Comparison of ENCODE assay signal across 8 cellular contexts in genomic region chr1:47934243-47934805, GRCh38.
DNase-seq lines count a peak whose midpoint lies in the region; TF ChIP-seq lines count a peak whose summit lies in the region.
"Had no signal": no experiment of that assay in that cellular context is flagged by ENCODE, and none has a peak within 500 bp of the region (broad histone marks: within the 10 kb centered on the region; RNA-seq: fewer than 3 reads in every experiment).

No MANE protein-coding gene starts in this region.

- POLR2A ChIA-PET in OCI-LY7 (lab: Charles Lee) = no interaction called here

- H3K27ac ChIP-seq in uterus = peak overlapping the region in 1 of 2 donors; percentile 28
- no peak overlapping the region for H3K27ac ChIP-seq in OCI-LY7 (ENCODE audit: low read depth, low read length, poor library complexity, severe bottlenecking)

- H3K36me3 ChIP-seq in uterus = no peaks in the 10 kb centered on the region
- no peaks in the 10 kb centered on the region for H3K36me3 ChIP-seq in OCI-LY7 (ENCODE audit: insufficient read depth, low read length)

- no peaks in the 10 kb centered on the region for H3K9me2 ChIP-seq in OCI-LY7 (ENCODE audit: insufficient read depth, low read length)

- CTCF ChIA-PET in OCI-LY7 (lab: Charles Lee; ENCODE audit: unreplicated experiment) = no interaction called here

- TF ChIP-seq POLR2A in uterus (IDR thresholded peaks at IDR 0.05) = no peak

- H3K36me3 Mint-ChIP-seq in mesothelial cell of epicardium (no peaks in the 10 kb centered on the region), CD14-positive monocyte (no peaks in the 10 kb centered on the region)

- no peak overlapping the region for H2AFZ ChIP-seq in OCI-LY7 (ENCODE audit: low read length)

- intact Hi-C loops in uterus (cut with DNase I; ENCODE audit: low total_unique reads) (no loop called here), CD14-positive monocyte (cut with micrococcal nuclease) (no loop called here), OCI-LY7 (cut with micrococcal nuclease; ENCODE audit: unreplicated experiment) (no loop called here)

- H3K4me3 Mint-ChIP-seq in mesothelial cell of epicardium = no peak overlapping the region
- H3K4me3 Mint-ChIP-seq in CD14-positive monocyte = no peak overlapping the region

- H3K4me2 ChIP-seq in OCI-LY7 (ENCODE audit: low read length) = no peak overlapping the region

- BruUV-seq in OCI-LY7 (replicated peaks; lab: Mats Ljungman, UMichigan) = no TSS peak

- H3K9me3 Mint-ChIP-seq in mesothelial cell of epicardium (no peaks in the 10 kb centered on the region), CD14-positive monocyte (no peaks in the 10 kb centered on the region)

- TF ChIP-seq CTCF in mesothelial cell of epicardium (IDR thresholded peaks at IDR 0.05; ENCODE audit: unreplicated experiment) (no peak), uterus (IDR thresholded peaks at IDR 0.05) (no peak), CD14-positive monocyte (IDR thresholded peaks at IDR 0.05) (no peak), OCI-LY7 (conservative IDR thresholded peaks at IDR 0.05; ENCODE audit: low read length) (no peak)

- no peaks in the 10 kb centered on the region for H4K20me1 ChIP-seq in OCI-LY7 (ENCODE audit: insufficient read depth, low read length)

- H3K27me3 ChIP-seq in uterus = no peaks in the 10 kb centered on the region

- DNase-seq in NCI-H226 (peak; percentile 82), fibroblast of peridontal ligament (ENCODE audit: extremely low read depth) (peak; percentile 62), mesothelial cell of epicardium (ENCODE audit: low spot score in 2 of 2, unreplicated experiment in 2 of 2) (peak; percentile 47 to 80), uterus (peak; percentile 60 to 66), CD14-positive monocyte (ENCODE audit: low spot score) (no peak), NCI-H187 (lab: John Stamatoyannopoulos, UW) (no peak), OCI-LY7 (ENCODE audit: low spot score) (no peak)
- DNase-seq: NCI-H748 treated with DMSO at 0.1 percent for 48 hours had no signal

- no peaks in the 10 kb centered on the region for H3K79me2 ChIP-seq in OCI-LY7 (ENCODE audit: insufficient read depth, low read depth, low read length)

- H3K4me1 ChIP-seq in uterus (no peaks in the 10 kb centered on the region), OCI-LY7 (ENCODE audit: insufficient read depth, low read length, poor library complexity, severe bottlenecking) (no peaks in the 10 kb centered on the region)

- H3K4me1 Mint-ChIP-seq in mesothelial cell of epicardium (peaks cover 48% of the 10 kb centered on the region), CD14-positive monocyte (no peaks in the 10 kb centered on the region)

- H3K4me3 ChIP-seq in uterus (no peak overlapping the region), OCI-LY7 (ENCODE audit: low read depth, low read length, poor library complexity, severe bottlenecking) (no peak overlapping the region)

- peaks cover 31% of the 10 kb centered on the region for H3K27me3 Mint-ChIP-seq in mesothelial cell of epicardium (ENCODE audit: low read depth)
- peaks cover 7 to 8% (median 7%) of the 10 kb centered on the region in 3 donors for H3K27me3 Mint-ChIP-seq in CD14-positive monocyte (ENCODE audit: low read depth in 3 of 3)

- H3K9me3 ChIP-seq in uterus (no peaks in the 10 kb centered on the region), OCI-LY7 (ENCODE audit: low read length) (no peaks in the 10 kb centered on the region)

- peak overlapping the region; percentile 78 for H3K27ac Mint-ChIP-seq in mesothelial cell of epicardium
- no peak overlapping the region for H3K27ac Mint-ChIP-seq in CD14-positive monocyte

Comparison
In these comparisons a context has a peak if more than half of its experiments do, and no peak if none do; other contexts are left out.
1. DNase-seq: peak in NCI-H226 (single experiment), fibroblast of peridontal ligament (single experiment), mesothelial cell of epicardium (2 of 2) and uterus (2 of 2); none in CD14-positive monocyte (single experiment), NCI-H187 (0 of 2) and OCI-LY7 (single experiment).